ENCODE assay signal across 9 cellular contexts in the genomic region with DNA sequence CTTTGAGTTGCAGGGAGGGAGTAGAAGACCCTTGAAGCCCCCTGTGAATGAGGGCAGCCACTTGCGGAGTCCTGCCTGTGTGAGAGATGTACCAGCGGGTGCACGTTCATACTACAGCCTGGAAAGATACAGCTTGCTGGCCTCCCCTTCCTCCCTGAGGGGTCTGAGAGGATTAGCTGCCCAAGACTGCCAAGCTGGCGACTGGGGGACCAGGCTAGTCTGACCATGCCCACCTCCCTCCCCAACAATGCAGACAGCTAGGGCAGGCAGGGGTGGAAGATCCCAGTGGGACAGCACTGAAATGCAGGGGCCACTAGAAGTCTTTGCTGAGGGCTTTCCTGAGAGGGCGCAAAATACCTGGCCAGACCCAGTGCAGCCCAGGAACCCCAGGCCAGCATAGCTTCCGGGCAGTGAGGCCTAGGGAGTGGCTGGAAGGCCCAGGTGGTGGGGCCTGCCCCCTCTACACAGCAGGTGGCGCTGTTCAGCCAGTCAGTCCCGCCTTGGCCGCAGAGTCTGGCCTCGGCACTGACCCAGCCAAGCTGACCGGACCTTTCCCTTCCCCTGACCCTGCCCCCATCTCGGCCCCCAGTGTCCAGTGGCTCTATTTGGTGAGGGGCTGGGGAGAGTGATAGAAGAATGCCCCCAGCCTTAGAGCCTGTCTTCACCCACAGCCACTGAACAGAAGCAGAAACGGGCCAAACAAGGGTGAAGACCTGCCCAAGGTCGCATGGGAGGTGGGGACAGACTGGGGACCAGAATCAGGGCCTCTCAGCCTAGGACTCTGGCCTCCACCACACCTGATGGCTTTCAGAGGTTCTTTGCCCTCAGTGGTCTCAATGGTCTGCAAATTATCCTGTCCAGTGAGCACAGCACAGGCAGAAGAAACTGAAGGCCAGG. TPM values are rescaled to one million over a fixed set of nuclear protein-coding genes. Genes with fewer than 3 reads are reported as not detected.
DNase-seq lines count a peak whose midpoint lies in the region; ATAC-seq, FAIRE-seq and TF ChIP-seq lines count a peak whose summit lies in the region.
"Had no signal": no experiment of that assay in that cellular context is flagged by ENCODE, and none has a peak within 500 bp of the region (broad histone marks: within the 10 kb centered on the region; RNA-seq: fewer than 3 reads in every experiment).

No MANE protein-coding gene starts in this region.

- H3K4me2 ChIP-seq in mammary epithelial cell (ENCODE audit: insufficient read depth, low read depth, low read length) = no peak overlapping the region

- no peak overlapping the region for H3K4me3 ChIP-seq in mammary epithelial cell (replicated peaks in 1 of 3; ENCODE audit: insufficient read depth in 1 of 3, low read depth in 2 of 3, low read length in 3 of 3)
- H3K4me3 ChIP-seq in small intestine (ENCODE audit: low read depth in 1 of 2, low read length in 2 of 2) = no peak overlapping the region

- H2AFZ ChIP-seq in mammary epithelial cell (ENCODE audit: low read depth, low read length) = peak overlapping the region; percentile 18

- no peaks in the 10 kb centered on the region for H3K36me3 ChIP-seq in mammary epithelial cell (ENCODE audit: insufficient read depth, low read length)
- peaks cover 0 to 2% of the 10 kb centered on the region in 2 donors for H3K36me3 ChIP-seq in small intestine (ENCODE audit: control insufficient read depth in 2 of 2, insufficient read depth in 2 of 2, low read length in 2 of 2)

- in situ Hi-C loops in mammary epithelial cell (cut with MboI; ENCODE audit: low sequenced_read_pairs in 2 of 2) = loop anchor here in 1 of 2 donors (25.0 kb wide), 1 partner anchor 285 kb away; no protein-coding TSS in a partner anchor

- CTCF ChIA-PET in mammary epithelial cell (lab: Charles Lee; ENCODE audit: low non-redundant PET) = interaction anchor here (0.6 to 1.0 kb wide), 2 partner anchors 12 to 334 kb away, joined by 4 to 6 read pairs; no protein-coding TSS in a partner anchor

- H3K4me1 ChIP-seq in mammary epithelial cell (ENCODE audit: insufficient read depth, low read length) (no peaks in the 10 kb centered on the region), small intestine (ENCODE audit: control insufficient read depth in 2 of 2, insufficient read depth in 1 of 2, low read depth in 1 of 2, low read length in 1 of 2) (no peaks in the 10 kb centered on the region)

- DNase-seq in HuH-7.5 (ENCODE audit: low spot score) (peak; percentile 99), SW480 (ENCODE audit: low spot score) (peak; percentile 67), mammary epithelial cell (peak; percentile 31), iris pigment epithelial cell (ENCODE audit: low read depth) (peak; percentile 57), small intestine (peak; percentile 78)

- TF ChIP-seq CTCF in 22Rv1 (IDR thresholded peaks at IDR 0.05) (peak; percentile 94), GM12873 (IDR thresholded peaks at IDR 0.05; ENCODE audit: insufficient read depth, low read depth, low read length, missing control alignments) (peak; percentile 96), mammary epithelial cell (conservative IDR thresholded peaks at IDR 0.05 in 1 of 2, IDR thresholded peaks at IDR 0.05 in 1 of 2; ENCODE audit: extremely low read depth in 1 of 2, insufficient read depth in 1 of 2, low read depth in 1 of 2, low read length in 2 of 2) (peak; percentile 80 to 87)

- 65% methylated on average over 8 of the region's 14 CpGs for WGBS in mammary epithelial cell (ENCODE audit: low coverage, missing lambda C conversion rate)
- 26 to 58% (median 32%) methylated on average over 14 of the region's 14 CpGs for WGBS in small intestine, 3 donors

- H3K27ac ChIP-seq in 22Rv1 (no peak overlapping the region), mammary epithelial cell (ENCODE audit: insufficient read depth, low read depth, low read length) (no peak overlapping the region), small intestine (ENCODE audit: low read depth in 1 of 2, low read length in 1 of 2) (peak overlapping the region in 1 of 2 donors; percentile 23)
- H3K27ac ChIP-seq: epithelial cell of prostate had no signal

- H3K27me3 ChIP-seq in mammary epithelial cell (ENCODE audit: insufficient read depth, low read length) = no peaks in the 10 kb centered on the region
- H3K27me3 ChIP-seq in small intestine (ENCODE audit: control insufficient read depth in 2 of 2, insufficient read depth in 2 of 2, low read length in 2 of 2) = no peaks in the 10 kb centered on the region

- dilution Hi-C loops in mammary epithelial cell (cut with HindIII; ENCODE audit: low sequenced_read_pairs) = no loop called here

- no peaks in the 10 kb centered on the region for H4K20me1 ChIP-seq in mammary epithelial cell (ENCODE audit: insufficient read depth, low read length)

- H3K9me3 ChIP-seq in mammary epithelial cell (replicated peaks; ENCODE audit: insufficient read depth, low read length) (no peaks in the 10 kb centered on the region), small intestine (ENCODE audit: control insufficient read depth, low read depth) (no peaks in the 10 kb centered on the region)

- no peaks in the 10 kb centered on the region for H3K79me2 ChIP-seq in mammary epithelial cell (ENCODE audit: insufficient read depth, low read length)

- H3K9ac ChIP-seq in mammary epithelial cell (ENCODE audit: insufficient read depth, low read length) = no peak overlapping the region

- no peak for ATAC-seq in GM19328 (IDR thresholded peaks at IDR 0.05; ENCODE audit: unreplicated experiment)

- no TSS peak for BruUV-seq in mammary epithelial cell (replicated peaks; lab: Mats Ljungman, UMichigan)

- intact Hi-C loops in mammary epithelial cell (cut with micrococcal nuclease) = loop anchor here (1.0 to 2.0 kb wide), 3 partner anchors 29 to 361 kb away; no protein-coding TSS in a partner anchor

- no peak for FAIRE-seq in small intestine (lab: Jason Lieb, UNC)

RNA-seq across cellular contexts. Expression of a gene that starts 4.8 kb away (rescaled TPM):
- under 1 TPM; under 0.01 to 0.26 TPM for total RNA-seq in mammary epithelial cell
- polyA plus RNA-seq in mammary epithelial cell (0.16 TPM), small intestine (10 to 100 TPM; 19.9 to 23.0 (median 21.7) TPM)
- not detected for polyA minus RNA-seq in mammary epithelial cell

RNA-seq across cellular contexts. Expression of a gene that starts 44.8 kb away (rescaled TPM):
- total RNA-seq in mammary epithelial cell = 10 to 100 TPM; 48.2 to 99.7 TPM
- 202 TPM for polyA plus RNA-seq in mammary epithelial cell
- polyA minus RNA-seq in mammary epithelial cell = 79.7 TPM
- polyA plus RNA-seq in small intestine = 100 to 1,000 TPM; 116 to 211 (median 174) TPM

RNA-seq across cellular contexts. Expression of a gene that starts 45.1 kb away (rescaled TPM):
- 10 to 100 TPM; 11.7 to 46.1 TPM for total RNA-seq in mammary epithelial cell
- polyA plus RNA-seq in mammary epithelial cell (65.0 TPM), small intestine (10 to 100 TPM in 1 of 3 donors, 1 to 10 TPM in 2; 5.8 to 32.1 (median 7.8) TPM)
- 96.1 TPM for polyA minus RNA-seq in mammary epithelial cell

Comparison
In these comparisons a context has a peak if more than half of its experiments do, and no peak if none do; other contexts are left out.
1. DNase-seq: peak in every context shown above with its lines; median percentile 99 in HuH-7.5; 78 in small intestine; 67 in SW480; 57 in iris pigment epithelial cell; 31 in mammary epithelial cell.
2. RNA of a gene that starts 4.8 kb away (polyA plus RNA-seq): 19.9 to 23.0 TPM in small intestine; 0.16 TPM in mammary epithelial cell (single experiment); every median in the first group is over 10 times any median in the second.
3. Peak in every context shown above with its lines, with median percentiles within 50 percentile points of each other: CTCF ChIP-seq.